ENCODE assay signal across 18 cellular contexts in the genomic region with DNA sequence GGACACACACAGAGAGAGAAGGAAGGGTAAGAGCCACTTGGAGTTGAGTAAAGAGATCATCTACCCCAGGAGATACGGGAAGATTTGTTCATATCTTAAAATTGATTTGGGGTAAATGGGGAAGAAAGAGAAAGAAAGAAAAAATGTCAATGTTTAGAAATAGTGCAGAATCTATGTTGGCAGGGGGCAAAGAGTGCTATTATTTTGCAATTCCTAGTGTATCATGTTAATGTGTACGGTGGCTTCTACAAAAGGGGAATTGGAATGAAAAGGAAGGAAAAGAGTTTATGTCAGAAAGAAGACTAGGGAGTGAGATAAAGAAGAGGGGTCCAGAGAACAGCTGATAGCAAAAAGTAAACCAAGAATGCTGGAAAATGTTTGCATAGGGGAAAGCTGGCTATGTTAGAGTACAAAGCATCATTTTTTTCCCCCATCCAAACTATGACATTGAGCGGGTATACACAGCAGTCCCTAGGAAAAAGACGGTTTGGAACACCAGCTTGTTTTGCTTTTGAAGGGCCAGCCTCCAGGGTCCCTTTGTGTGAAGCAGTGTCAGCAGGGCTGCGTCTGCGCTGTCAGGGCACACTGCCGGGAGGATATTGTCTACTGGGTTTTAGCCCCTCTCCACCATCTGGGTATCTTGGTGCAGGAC. TPM values are rescaled to one million over a fixed set of nuclear protein-coding genes. Genes with fewer than 3 reads are reported as not detected.
DNase-seq lines count a peak whose midpoint lies in the region; ATAC-seq and TF ChIP-seq lines count a peak whose summit lies in the region.
"Had no signal": no experiment of that assay in that cellular context is flagged by ENCODE, and none has a peak within 500 bp of the region (broad histone marks: within the 10 kb centered on the region; RNA-seq: fewer than 3 reads in every experiment).

No MANE protein-coding gene starts in this region.

- ATAC-seq in Panc1 (no peak), GM18511 (IDR thresholded peaks at IDR 0.05; ENCODE audit: unreplicated experiment) (no peak), HG02870 (IDR thresholded peaks at IDR 0.05; ENCODE audit: unreplicated experiment) (no peak)
- ATAC-seq: foreskin keratinocyte had no signal

- no peaks in the 10 kb centered on the region for H3K36me3 ChIP-seq in Panc1 (ENCODE audit: control insufficient read depth, insufficient read depth, low read length)
- H3K36me3 ChIP-seq in neural progenitor cell = no peaks in the 10 kb centered on the region
- H3K36me3 ChIP-seq in esophagus squamous epithelium = no peaks in the 10 kb centered on the region
- H3K36me3 ChIP-seq: ovary had no signal

- BruUV-seq in Panc1 (replicated peaks; lab: Mats Ljungman, UMichigan) = TSS peak; percentile 9

- peaks cover 98% of the 10 kb centered on the region for H3K79me2 ChIP-seq in neural progenitor cell (ENCODE audit: low read depth)

- no peak overlapping the region for H3K4me3 ChIP-seq in Panc1 (ENCODE audit: low read depth in 2 of 2, low read length in 2 of 2)
- no peak overlapping the region for H3K4me3 ChIP-seq in neural progenitor cell
- H3K4me3 ChIP-seq in esophagus squamous epithelium = no peak overlapping the region
- H3K4me3 ChIP-seq: ovary, smooth muscle cell had no signal

- intact Hi-C loops in Panc1 (cut with micrococcal nuclease; ENCODE audit: unreplicated experiment) = no loop called here
- intact Hi-C loops in esophagus squamous epithelium (cut with DNase I) = no loop called here

- H3K27me3 ChIP-seq in Panc1 (ENCODE audit: control insufficient read depth, insufficient read depth, low read length) (no peaks in the 10 kb centered on the region), neural progenitor cell (no peaks in the 10 kb centered on the region), esophagus squamous epithelium (no peaks in the 10 kb centered on the region)
- H3K27me3 ChIP-seq: foreskin keratinocyte, ovary had no signal

- DNase-seq in Ammon's horn (ENCODE audit: low spot score) = peak; percentile 72
- no peak for DNase-seq in Panc1 (ENCODE audit: low read depth, low spot score)
- DNase-seq in globus pallidus (ENCODE audit: low spot score) = peak; percentile 81
- peak; percentile 62 for DNase-seq in neural progenitor cell (ENCODE audit: low spot score)
- DNase-seq in activated naive CD4-positive, alpha-beta T cell (lab: John Stamatoyannopoulos, UW) = no peak
- no peak for DNase-seq in esophagus squamous epithelium (lab: John Stamatoyannopoulos, UW)
- DNase-seq: activated CD4-positive, alpha-beta T cell treated with anti-CD3 and anti-CD28 coated beads, Interleukin-2, amount 10 ng/mL, durations not matched to agents 24 days and 14 days; activated T-cell treated with anti-CD3 and anti-CD28 coated beads for 4 hours; Caco-2; foreskin keratinocyte; HCEC 1CT; NCI-H2171; ovary; SHP77 treated with DMSO at 0.1 percent for 48 hours had no signal

- H3K27ac ChIP-seq in Panc1 (ENCODE audit: low read length) = no peak overlapping the region
- no peak overlapping the region for H3K27ac ChIP-seq in neural progenitor cell
- H3K27ac ChIP-seq in esophagus squamous epithelium = no peak overlapping the region
- H3K27ac ChIP-seq: foreskin keratinocyte, ovary had no signal

- H3K36me3 Mint-ChIP-seq in neural progenitor cell = peaks cover 9% of the 10 kb centered on the region
- H3K36me3 Mint-ChIP-seq: activated naive CD4-positive, alpha-beta T cell treated with anti-CD3 and anti-CD28 coated beads, Interleukin-2, amount 50 U/mL, for 24 hours had no signal

- TF ChIP-seq CTCF in Panc1 (IDR thresholded peaks at IDR 0.05) (no peak), neural progenitor cell (IDR thresholded peaks at IDR 0.05) (no peak), esophagus squamous epithelium (IDR thresholded peaks at IDR 0.05) (no peak)

- POLR2A ChIA-PET in Panc1 (lab: Charles Lee) = no interaction called here

- H4K20me1 ChIP-seq in neural progenitor cell (ENCODE audit: low read depth) = peaks cover 85% of the 10 kb centered on the region

- H3K4me1 Mint-ChIP-seq in neural progenitor cell = peaks cover 59% of the 10 kb centered on the region

- peaks cover 3% of the 10 kb centered on the region; the same call in 1 of the 2 replicates for H3K4me1 ChIP-seq in Panc1 (ENCODE audit: control insufficient read depth, insufficient read depth, low read length)
- H3K4me1 ChIP-seq in neural progenitor cell = peaks cover 45% of the 10 kb centered on the region
- no peaks in the 10 kb centered on the region for H3K4me1 ChIP-seq in esophagus squamous epithelium

- CTCF ChIA-PET in Panc1 (lab: Charles Lee) = no interaction called here

- no peak overlapping the region for H3K9ac ChIP-seq in neural progenitor cell

- H3K9me3 ChIP-seq in Panc1 (ENCODE audit: control insufficient read depth, insufficient read depth, low read depth, low read length) (no peaks in the 10 kb centered on the region), neural progenitor cell (ENCODE audit: low read depth) (no peaks in the 10 kb centered on the region), esophagus squamous epithelium (no peaks in the 10 kb centered on the region)
- H3K9me3 ChIP-seq: Caco-2, ovary had no signal

- H3K9me3 Mint-ChIP-seq in neural progenitor cell = no peaks in the 10 kb centered on the region
- H3K9me3 Mint-ChIP-seq: activated CD4-positive, alpha-beta T cell treated with anti-CD3 and anti-CD28 coated beads, Interleukin-2, amount 10 ng/mL, durations not matched to agents 24 days and 14 days; activated naive CD4-positive, alpha-beta T cell treated with anti-CD3 and anti-CD28 coated beads, Interleukin-2, amount 50 U/mL, for 24 hours had no signal

- no peaks in the 10 kb centered on the region for H3K27me3 Mint-ChIP-seq in neural progenitor cell (ENCODE audit: insufficient read depth, low read depth)
- H3K27me3 Mint-ChIP-seq: activated naive CD4-positive, alpha-beta T cell treated with anti-CD3 and anti-CD28 coated beads, Interleukin-2, amount 50 U/mL, for 24 hours had no signal

- no peak for TF ChIP-seq POLR2A in esophagus squamous epithelium (IDR thresholded peaks at IDR 0.05)

- no peak overlapping the region for H2AFZ ChIP-seq in neural progenitor cell (replicated peaks)

- H3F3A ChIP-seq in neural progenitor cell (ENCODE audit: low read depth) = peaks cover 9% of the 10 kb centered on the region

- H3K27ac Mint-ChIP-seq in neural progenitor cell = no peak overlapping the region
- H3K27ac Mint-ChIP-seq: activated CD4-positive, alpha-beta T cell treated with anti-CD3 and anti-CD28 coated beads, Interleukin-2, amount 10 ng/mL, durations not matched to agents 24 days and 14 days; activated naive CD4-positive, alpha-beta T cell treated with anti-CD3 and anti-CD28 coated beads, Interleukin-2, amount 50 U/mL, for 24 hours had no signal

- peak overlapping the region; percentile 2 for H3K4me3 Mint-ChIP-seq in neural progenitor cell
- H3K4me3 Mint-ChIP-seq: activated CD4-positive, alpha-beta T cell treated with anti-CD3 and anti-CD28 coated beads, Interleukin-2, amount 10 ng/mL, durations not matched to agents 24 days and 14 days; activated naive CD4-positive, alpha-beta T cell treated with anti-CD3 and anti-CD28 coated beads, Interleukin-2, amount 50 U/mL, for 24 hours had no signal

- H3K4me2 ChIP-seq in neural progenitor cell = peak overlapping the region; percentile 19

- in situ Hi-C loops in Panc1 (cut with HindIII; ENCODE audit: low pct_unique_long_range_greater_than_20kb, low sequenced_read_pairs) = no loop called here

- 83 to 88% methylated on average over 5 to 6 of the region's 7 CpGs for WGBS in esophagus squamous epithelium, 2 donors

RNA-seq across cellular contexts. Expression of a gene that starts 10.8 kb away (rescaled TPM):
- total RNA-seq in Panc1 (2021; ENCODE audit: unreplicated experiment) = 43.3 TPM
- polyA plus RNA-seq in Panc1 (2012; ENCODE audit: insufficient read length) = 28.5 TPM
- 32.6 and 55.7 TPM in 2 replicates for total RNA-seq in neural progenitor cell (ENCODE audit: low replicate concordance)
- 10 to 100 TPM in 3 of 4 donors, 1 to 10 TPM in 1; 8.7 to 19.1 (median 10.9) TPM for total RNA-seq in esophagus squamous epithelium

Comparison
In these comparisons a context has a peak if more than half of its experiments do, and no peak if none do; other contexts are left out.
1. DNase-seq: peak in Ammon's horn (single experiment), globus pallidus (single experiment) and neural progenitor cell (single experiment); none in Panc1 (single experiment), activated naive CD4-positive, alpha-beta T cell (0 of 4) and esophagus squamous epithelium (single experiment).